Comparison of ENCODE assay signal across 8 cellular contexts in genomic region chr17:51000835-51001638, GRCh38.
A peak's percentile ranks its signal among the peaks of the same experiment; 100 is the strongest.
DNase-seq lines count a peak whose midpoint lies in the region; ATAC-seq and TF ChIP-seq lines count a peak whose summit lies in the region.

No MANE protein-coding gene starts in this region.

- H3K4me1 ChIP-seq in gastroesophageal sphincter (peaks cover 0 to 9% (median 0%) of the 10 kb centered on the region in 3 donors), psoas muscle (no peaks in the 10 kb centered on the region)

- DNase-seq in CD14-positive monocyte (ENCODE audit: low spot score): no peak
- DNase-seq in NCI-H2171 (lab: John Stamatoyannopoulos, UW): peak; percentile 23
- DNase-seq in WTC11 (ENCODE audit: low spot score): no peak
- DNase-seq in psoas muscle: no peak

- ATAC-seq in GM21723 (IDR thresholded peaks at IDR 0.05; ENCODE audit: unreplicated experiment): peak; percentile 54
- ATAC-seq in WTC11: peak; percentile 59
- peak; percentile 48 for ATAC-seq in gastroesophageal sphincter
- peak; percentile 60 to 81 (median 76) for ATAC-seq in psoas muscle
- ATAC-seq in GM19467 (IDR thresholded peaks at IDR 0.05; ENCODE audit: unreplicated experiment): no peak
- ATAC-seq in HG02840 (IDR thresholded peaks at IDR 0.05; ENCODE audit: low FRiP score, unreplicated experiment): no peak

- POLR2A ChIA-PET in WTC11 (lab: Charles Lee): no interaction called here

- H3K36me3 Mint-ChIP-seq in CD14-positive monocyte (peaks cover 70 to 81% of the 10 kb centered on the region in 2 donors), WTC11 (peaks cover 23% of the 10 kb centered on the region)

- no peak overlapping the region for H3K27ac ChIP-seq in gastroesophageal sphincter
- no peak overlapping the region for H3K27ac ChIP-seq in psoas muscle

- no peak overlapping the region for H3K4me3 Mint-ChIP-seq in CD14-positive monocyte
- no peak overlapping the region for H3K4me3 Mint-ChIP-seq in WTC11

- 58 to 89% methylated on average over 1 of the region's 1 CpG for whole genome bisulfite sequencing in gastroesophageal sphincter (ENCODE audit: low coverage in 1 of 2), 2 donors
- 90 to 98% (median 96%) methylated on average over 1 of the region's 1 CpG for WGBS in psoas muscle, 3 donors

- no peak for TF ChIP-seq POLR2A in gastroesophageal sphincter (IDR thresholded peaks at IDR 0.05)

- no peaks in the 10 kb centered on the region for H3K27me3 ChIP-seq in gastroesophageal sphincter
- H3K27me3 ChIP-seq in psoas muscle (ENCODE audit: insufficient read depth in 3 of 3, low read length in 2 of 3): no peaks in the 10 kb centered on the region

- TF ChIP-seq CTCF in CD14-positive monocyte (IDR thresholded peaks at IDR 0.05) (peak; percentile 64), WTC11 (IDR thresholded peaks at IDR 0.05) (no peak), gastroesophageal sphincter (IDR thresholded peaks at IDR 0.05) (peak; percentile 36 to 74 (median 57)), psoas muscle (IDR thresholded peaks at IDR 0.05) (peak; percentile 62)

- TF ChIP-seq EP300 in gastroesophageal sphincter (IDR thresholded peaks at IDR 0.05): no peak

- H3K9me3 Mint-ChIP-seq in CD14-positive monocyte (no peaks in the 10 kb centered on the region), WTC11 (no peaks in the 10 kb centered on the region)

- H3K9me3 ChIP-seq in gastroesophageal sphincter (no peaks in the 10 kb centered on the region), psoas muscle (no peaks in the 10 kb centered on the region)

- no peaks in the 10 kb centered on the region for H3K4me1 Mint-ChIP-seq in CD14-positive monocyte
- no peaks in the 10 kb centered on the region for H3K4me1 Mint-ChIP-seq in WTC11

- H3K4me3 ChIP-seq in gastroesophageal sphincter (no peak overlapping the region), psoas muscle (no peak overlapping the region)

- peak overlapping the region in 1 of 7 donors; percentile 6 for H3K27ac Mint-ChIP-seq in CD14-positive monocyte
- no peak overlapping the region for H3K27ac Mint-ChIP-seq in WTC11

- CTCF ChIA-PET in WTC11 (lab: Charles Lee): interaction anchor here (0.6 to 3.3 kb wide), 20 partner anchors 9 to 165 kb away, joined by 3 to 52 read pairs (median 4); partner anchors contain the start of genes NME1, NME2 and SPAG9

- H3K36me3 ChIP-seq in gastroesophageal sphincter (peaks cover 5 to 91% of the 10 kb centered on the region in 2 donors), psoas muscle (ENCODE audit: insufficient read depth in 1 of 2, low read depth in 1 of 2) (peaks cover 17 to 95% of the 10 kb centered on the region in 2 donors)

- intact Hi-C loops in CD14-positive monocyte (cut with micrococcal nuclease) (loop anchor here in 1 of 2 donors (5.0 kb wide), 1 partner anchor 151 kb away; the partner anchor contains the start of gene NME1), psoas muscle (cut with DNase I) (loop anchor here (2.0 to 5.0 kb wide), 4 partner anchors 56 to 166 kb away; partner anchors contain the start of genes NME1 (in 2 of the 2) and NME2 (in 2 of the 2))

- peaks cover 0 to 2% (median 0%) of the 10 kb centered on the region in 3 donors for H3K27me3 Mint-ChIP-seq in CD14-positive monocyte (ENCODE audit: low read depth in 3 of 3)
- H3K27me3 Mint-ChIP-seq in WTC11 (ENCODE audit: low read depth): no peaks in the 10 kb centered on the region

TF ChIP-seq in WTC11, 78 proteins besides CTCF, POLR2A, EP300 and RAD21 (continues in another document):
- TF ChIP-seq TCF7 (CRISPR knock-in tag; IDR thresholded peaks at IDR 0.05; ENCODE audit: low read depth): no peak
- no peak for TF ChIP-seq ATF3 (CRISPR knock-in tag; conservative IDR thresholded peaks at IDR 0.05)
- TF ChIP-seq CREM (CRISPR knock-in tag; IDR thresholded peaks at IDR 0.05): no peak
- no peak for TF ChIP-seq MLX (CRISPR knock-in tag; IDR thresholded peaks at IDR 0.05)
- no peak for TF ChIP-seq AFF4 (CRISPR knock-in tag; IDR thresholded peaks at IDR 0.05; ENCODE audit: borderline replicate concordance)
- no peak for TF ChIP-seq E2F1 (CRISPR knock-in tag; IDR thresholded peaks at IDR 0.05)
- no peak for TF ChIP-seq ATF2 (CRISPR knock-in tag; IDR thresholded peaks at IDR 0.05; ENCODE audit: borderline replicate concordance, low read depth)
- no peak for TF ChIP-seq HMGXB4 (CRISPR knock-in tag; IDR thresholded peaks at IDR 0.05)
- TF ChIP-seq CDX4 (CRISPR knock-in tag; IDR thresholded peaks at IDR 0.05; ENCODE audit: borderline replicate concordance): no peak
- no peak for TF ChIP-seq TEAD4 (CRISPR knock-in tag; IDR thresholded peaks at IDR 0.05)
- no peak for TF ChIP-seq JUN (CRISPR knock-in tag; IDR thresholded peaks at IDR 0.05)

Comparison
In these comparisons a context has a peak if more than half of its experiments do, and no peak if none do; other contexts are left out.
1. ATAC-seq: peak in GM21723 (single experiment), WTC11 (single experiment), gastroesophageal sphincter (single experiment) and psoas muscle (4 of 4); none in GM19467 (single experiment) and HG02840 (single experiment).